ENCODE assay signal across 19 cellular contexts in genomic region chr14:64194404-64194803, GRCh38.
DNase-seq lines count a peak whose midpoint lies in the region; ATAC-seq and TF ChIP-seq lines count a peak whose summit lies in the region.
"Had no signal": no experiment of that assay in that cellular context is flagged by ENCODE, and none has a peak within 500 bp of the region (broad histone marks: within the 10 kb centered on the region; RNA-seq: fewer than 3 reads in every experiment).

No MANE protein-coding gene starts in this region.

- peak overlapping the region in 4 of 6 donors; percentile 9 to 65 (median 19) for H3K27ac Mint-ChIP-seq in immature natural killer cell

- H3K36me3 ChIP-seq in stomach, result peaks cover 0 to 30% (median 15%) of the 10 kb centered on the region in 4 donors
- H3K36me3 ChIP-seq in WERI-Rb-1, result peaks cover 56% of the 10 kb centered on the region
- H3K36me3 ChIP-seq: breast epithelium had no signal

- H3K27me3 ChIP-seq in stomach (no peaks in the 10 kb centered on the region), WERI-Rb-1 (ENCODE audit: insufficient read depth, low read depth, severe bottlenecking) (no peaks in the 10 kb centered on the region)
- H3K27me3 ChIP-seq: breast epithelium had no signal

- peaks cover 24 to 50% (median 40%) of the 10 kb centered on the region in 4 donors for H3K4me1 ChIP-seq in stomach
- H3K4me1 ChIP-seq: breast epithelium had no signal

- intact Hi-C loops in cardiac septum (cut with DNase I) (no loop called here), Right ventricle myocardium superior (cut with DNase I) (no loop called here), stomach (cut with DNase I; ENCODE audit: low total_unique reads) (no loop called here)

- no peak for TF ChIP-seq CTCF in stomach (IDR thresholded peaks at IDR 0.05)
- no peak for TF ChIP-seq CTCF in WERI-Rb-1 (IDR thresholded peaks at IDR 0.05; ENCODE audit: low read depth, low read length)

- peak overlapping the region; percentile 36 to 65 (median 48) for H3K27ac ChIP-seq in stomach
- H3K27ac ChIP-seq in WERI-Rb-1, result no peak overlapping the region
- H3K27ac ChIP-seq: breast epithelium, GM23248 had no signal

- H3K9me3 Mint-ChIP-seq in immature natural killer cell, result no peaks in the 10 kb centered on the region

- peaks cover 0 to 3% (median 1%) of the 10 kb centered on the region in 3 donors for H3K27me3 Mint-ChIP-seq in immature natural killer cell (ENCODE audit: low read depth in 3 of 3)

- peaks cover 26 to 41% of the 10 kb centered on the region in 2 donors for H3K4me1 Mint-ChIP-seq in immature natural killer cell

- no peak for TF ChIP-seq POLR2A in stomach (IDR thresholded peaks at IDR 0.05)

- H3K9me3 ChIP-seq in stomach, result no peaks in the 10 kb centered on the region
- H3K9me3 ChIP-seq in WERI-Rb-1 (ENCODE audit: severe bottlenecking), result no peaks in the 10 kb centered on the region
- H3K9me3 ChIP-seq: breast epithelium had no signal

- peak; percentile 27 for DNase-seq in cardiac septum (ENCODE audit: low spot score)
- no peak for DNase-seq in Right ventricle myocardium superior
- peak; percentile 2 for DNase-seq in OCI-M1 (lab: John Stamatoyannopoulos, UW)
- no peak for DNase-seq in immature natural killer cell
- DNase-seq in stomach, result no peak
- DNase-seq in NCI-H82 (lab: John Stamatoyannopoulos, UW), result no peak
- no peak for DNase-seq in WERI-Rb-1
- DNase-seq: activated CD4-positive, alpha-beta T cell treated with anti-CD3 and anti-CD28 coated beads, Interleukin-2, amount 50 U/mL, for 1 hour; activated gamma-delta T cell; effector CD4-positive, alpha-beta T cell; GM23248; mammary epithelial cell; NCI-H187 treated with DMSO at 0.1 percent for 48 hours; NCI-H510A treated with DMSO at 0.1 percent for 48 hours; nucleus accumbens; T-helper 9 cell had no signal

- H3K4me3 Mint-ChIP-seq in immature natural killer cell, result no peak overlapping the region

- H3K36me3 Mint-ChIP-seq in immature natural killer cell, result peaks cover 11 to 38% (median 15%) of the 10 kb centered on the region in 3 donors

- 38 to 61% (median 55%) methylated on average over 3 of the region's 3 CpGs for WGBS in stomach, 5 donors

- no peak for TF ChIP-seq EP300 in stomach (IDR thresholded peaks at IDR 0.05)

- no peak overlapping the region for H3K4me3 ChIP-seq in stomach
- no peak overlapping the region for H3K4me3 ChIP-seq in WERI-Rb-1 (ENCODE audit: low read depth, low read length)
- H3K4me3 ChIP-seq: breast epithelium, GM23248, skin epidermis had no signal

- ATAC-seq in Right ventricle myocardium superior (ENCODE audit: poor library complexity), result no peak
- no peak for ATAC-seq in HG03565 (IDR thresholded peaks at IDR 0.05; ENCODE audit: unreplicated experiment)

Comparison
In these comparisons a context has a peak if more than half of its experiments do, and no peak if none do; other contexts are left out.
1. DNase-seq: peak in cardiac septum (single experiment) and OCI-M1 (single experiment); none in Right ventricle myocardium superior (single experiment), immature natural killer cell (0 of 3), stomach (single experiment), NCI-H82 (single experiment) and WERI-Rb-1 (single experiment).